Comparison of ENCODE assay signal across 34 cellular contexts in genomic region chr15:90381515-90381914, GRCh38.
"Had no signal": no experiment of that assay in that cellular context is flagged by ENCODE, and none has a peak within 500 bp of the region (broad histone marks: within the 10 kb centered on the region; RNA-seq: fewer than 3 reads in every experiment).

No MANE protein-coding gene starts in this region.

- H3K4me1 ChIP-seq: adrenal gland, body of pancreas had no signal

- ATAC-seq: activated CD4-positive, alpha-beta T cell treated with anti-CD3 and anti-CD28 coated beads for 36 hours; activated CD8-positive, alpha-beta memory T cell treated with anti-CD3 and anti-CD28 coated beads, Interleukin-2, amount 10 ng/mL, durations not matched to agents 7 days and 5 days; activated CD8-positive, alpha-beta T cell treated with anti-CD3 and anti-CD28 coated beads, Interleukin-2, amount 10 ng/mL, durations not matched to agents 7 days and 5 days; activated naive CD8-positive, alpha-beta T cell treated with anti-CD3 and anti-CD28 coated beads, Interleukin-2, amount 50 U/mL, for 24 hours; body of pancreas; esophagus mucosa had no signal

- H3K9me3 Mint-ChIP-seq: activated naive CD4-positive, alpha-beta T cell treated with anti-CD3 and anti-CD28 coated beads, Interleukin-2, amount 50 U/mL, for 24 hours had no signal

- H3K4me3 ChIP-seq: adrenal gland, body of pancreas had no signal

- H3K27me3 Mint-ChIP-seq: activated CD4-positive, alpha-beta memory T cell treated with anti-CD3 and anti-CD28 coated beads for 36 hours; activated CD4-positive, alpha-beta T cell treated with anti-CD3 and anti-CD28 coated beads for 36 hours; activated CD4-positive, alpha-beta T cell treated with anti-CD3 and anti-CD28 coated beads, Interleukin-2, amount 10 ng/mL, durations not matched to agents 24 days and 14 days; activated CD8-positive, alpha-beta memory T cell treated with anti-CD3 and anti-CD28 coated beads, Interleukin-2, amount 10 ng/mL, durations not matched to agents 7 days and 5 days; activated naive CD4-positive, alpha-beta T cell treated with anti-CD3 and anti-CD28 coated beads, Interleukin-2, amount 50 U/mL, for 24 hours; activated naive CD8-positive, alpha-beta T cell treated with anti-CD3 and anti-CD28 coated beads for 36 hours; activated naive CD8-positive, alpha-beta T cell treated with anti-CD3 and anti-CD28 coated beads, Interleukin-2, amount 50 U/mL, for 24 hours had no signal

- H3K27ac Mint-ChIP-seq: activated CD4-positive, alpha-beta memory T cell treated with anti-CD3 and anti-CD28 coated beads for 36 hours; activated CD4-positive, alpha-beta T cell treated with anti-CD3 and anti-CD28 coated beads for 36 hours; activated CD4-positive, alpha-beta T cell treated with anti-CD3 and anti-CD28 coated beads, Interleukin-2, amount 10 ng/mL, durations not matched to agents 24 days and 14 days; activated CD8-positive, alpha-beta memory T cell treated with anti-CD3 and anti-CD28 coated beads, Interleukin-2, amount 10 ng/mL, durations not matched to agents 7 days and 5 days; activated CD8-positive, alpha-beta T cell treated with anti-CD3 and anti-CD28 coated beads, Interleukin-2, amount 10 ng/mL, durations not matched to agents 7 days and 5 days; activated naive CD4-positive, alpha-beta T cell treated with anti-CD3 and anti-CD28 coated beads for 36 hours; activated naive CD4-positive, alpha-beta T cell treated with anti-CD3 and anti-CD28 coated beads, Interleukin-2, amount 50 U/mL, for 24 hours; activated naive CD8-positive, alpha-beta T cell treated with anti-CD3 and anti-CD28 coated beads for 36 hours; activated naive CD8-positive, alpha-beta T cell treated with anti-CD3 and anti-CD28 coated beads, Interleukin-2, amount 50 U/mL, for 24 hours; activated T-helper 1 cell treated with anti-CD3 and anti-CD28 coated beads, Interleukin-12 subunit alpha, Interleukin-12 subunit beta, Interleukin-2, Interleukin-4 antibody, amounts not matched to agents 30 ng/mL and 10 ng/mL and 1 ng/mL, durations not matched to agents 14 hours and 24 hours and 36 hours; activated T-helper 2 cell treated with anti-CD3 and anti-CD28 coated beads, Interferon-gamma antibody, Interleukin-2, Interleukin-4, amounts not matched to agents 10 μg/mL and 5 μg/mL and 100 μg/mL, durations not matched to agents 14 hours and 24 hours and 36 hours had no signal

- FAIRE-seq: colon, endometrium, endothelial cell of umbilical vein, frontal cortex had no signal

- H3K4me3 Mint-ChIP-seq: activated CD4-positive, alpha-beta memory T cell treated with anti-CD3 and anti-CD28 coated beads for 36 hours; activated CD4-positive, alpha-beta T cell treated with anti-CD3 and anti-CD28 coated beads for 36 hours; activated CD4-positive, alpha-beta T cell treated with anti-CD3 and anti-CD28 coated beads, Interleukin-2, amount 10 ng/mL, durations not matched to agents 24 days and 14 days; activated CD8-positive, alpha-beta memory T cell treated with anti-CD3 and anti-CD28 coated beads, Interleukin-2, amount 10 ng/mL, durations not matched to agents 7 days and 5 days; activated CD8-positive, alpha-beta T cell treated with anti-CD3 and anti-CD28 coated beads, Interleukin-2, amount 10 ng/mL, durations not matched to agents 7 days and 5 days; activated naive CD4-positive, alpha-beta T cell treated with anti-CD3 and anti-CD28 coated beads for 36 hours; activated naive CD4-positive, alpha-beta T cell treated with anti-CD3 and anti-CD28 coated beads, Interleukin-2, amount 50 U/mL, for 24 hours; activated naive CD8-positive, alpha-beta T cell treated with anti-CD3 and anti-CD28 coated beads for 36 hours; activated naive CD8-positive, alpha-beta T cell treated with anti-CD3 and anti-CD28 coated beads, Interleukin-2, amount 50 U/mL, for 24 hours; activated T-helper 1 cell treated with anti-CD3 and anti-CD28 coated beads, Interleukin-12 subunit alpha, Interleukin-12 subunit beta, Interleukin-2, Interleukin-4 antibody, amounts not matched to agents 30 ng/mL and 10 ng/mL and 1 ng/mL, durations not matched to agents 14 hours and 24 hours and 36 hours had no signal

- DNase-seq: activated CD4-positive, alpha-beta memory T cell treated with anti-CD3 and anti-CD28 coated beads for 36 hours; activated CD4-positive, alpha-beta T cell treated with anti-CD3 and anti-CD28 coated beads for 36 hours; activated CD4-positive, alpha-beta T cell treated with anti-CD3 and anti-CD28 coated beads, Interleukin-2, amount 10 ng/mL, durations not matched to agents 24 days and 14 days; activated CD4-positive, CD25-positive, alpha-beta regulatory T cell; activated CD4-positive, CD25-positive, alpha-beta regulatory T cell treated with anti-CD3 and anti-CD28 coated beads, Interleukin-2, amount 50 U/mL, for 72 hours; activated CD8-positive, alpha-beta memory T cell treated with anti-CD3 and anti-CD28 coated beads, Interleukin-2, amount 10 ng/mL, durations not matched to agents 7 days and 5 days; activated CD8-positive, alpha-beta memory T cell treated with anti-CD3 and anti-CD28 coated beads, Interleukin-2, amount 50 U/mL, for 4 hours; activated CD8-positive, alpha-beta T cell treated with anti-CD3 and anti-CD28 coated beads, Interleukin-2, amount 10 ng/mL, durations not matched to agents 7 days and 5 days; activated effector memory CD4-positive, alpha-beta T cell treated with anti-CD3 and anti-CD28 coated beads, Interleukin-2, amount 50 U/mL, for 16 hours; activated naive CD4-positive, alpha-beta T cell treated with anti-CD3 and anti-CD28 coated beads for 36 hours; activated naive CD8-positive, alpha-beta T cell treated with anti-CD3 and anti-CD28 coated beads for 36 hours; activated naive CD8-positive, alpha-beta T cell treated with anti-CD3 and anti-CD28 coated beads, Interleukin-2, amount 50 U/mL, for 24 hours; activated T-cell treated with anti-CD3 and anti-CD28 coated beads, Interleukin-2, amount 50 U/mL, for 1 hour; activated T-cell treated with anti-CD3 and anti-CD28 coated beads, Interleukin-2, amount 50 U/mL, for 48 hours; adrenal gland; amygdala; aorta; body of pancreas; caudate nucleus; cortex of kidney; dermis blood vessel endothelial cell; effector CD4-positive, alpha-beta T cell; foreskin fibroblast; head of caudate nucleus; T-helper 2 cell had no signal

- H3K27me3 ChIP-seq: adrenal gland, body of pancreas had no signal

- H3K27ac ChIP-seq: adrenal gland, body of pancreas, epithelial cell of prostate had no signal

- H3K36me3 ChIP-seq: adrenal gland had no signal
